Comparison of ENCODE assay signal across 27 cellular contexts in genomic region chr11:75033916-75034315, GRCh38.
"Had no signal": no experiment of that assay in that cellular context is flagged by ENCODE, and none has a peak within 500 bp of the region (broad histone marks: within the 10 kb centered on the region; RNA-seq: fewer than 3 reads in every experiment).

No MANE protein-coding gene starts in this region.

- H3K9me3 ChIP-seq: ascending aorta, esophagus squamous epithelium, gastroesophageal sphincter had no signal

- H3K27ac ChIP-seq: ascending aorta, coronary artery, dorsolateral prefrontal cortex, esophagus squamous epithelium, gastroesophageal sphincter, WERI-Rb-1 had no signal

- DNase-seq: activated B cell treated with CpG ODN at 0.5 μM for 24 hours; activated CD4-positive, alpha-beta T cell treated with anti-CD3 and anti-CD28 coated beads for 48 hours; activated CD4-positive, alpha-beta T cell treated with anti-CD3 and anti-CD28 coated beads, Interleukin-2, amount 50 U/mL, for 1 hour; activated CD4-positive, alpha-beta T cell treated with anti-CD3 and anti-CD28 coated beads, Interleukin-2, amount 50 U/mL, for 48 hours; activated CD8-positive, alpha-beta memory T cell treated with anti-CD3 and anti-CD28 coated beads, Interleukin-2, amount 50 U/mL, for 48 hours; activated CD8-positive, alpha-beta T cell treated with anti-CD3 and anti-CD28 coated beads for 36 hours; activated gamma-delta T cell; activated naive CD4-positive, alpha-beta T cell; activated naive CD4-positive, alpha-beta T cell treated with anti-CD3 and anti-CD28 coated beads, Interleukin-2, amount 10 ng/mL, durations not matched to agents 7 days and 5 days; activated naive CD8-positive, alpha-beta T cell treated with anti-CD3 and anti-CD28 coated beads, Interleukin-2, amount 10 ng/mL, durations not matched to agents 7 days and 5 days; activated T-cell treated with anti-CD3 and anti-CD28 coated beads for 4 hours; activated T-cell treated with anti-CD3 and anti-CD28 coated beads, Interleukin-2, amount 50 U/mL, for 24 hours; activated T-cell treated with anti-CD3 and anti-CD28 coated beads, Interleukin-2, amount 50 U/mL, for 72 hours; dorsolateral prefrontal cortex; effector CD4-positive, alpha-beta T cell; effector memory CD8-positive, alpha-beta T cell; esophagus squamous epithelium; foreskin melanocyte; T-helper 1 cell; T-helper 17 cell; T1000 had no signal

- H3K27me3 ChIP-seq: ascending aorta, dorsolateral prefrontal cortex had no signal

- H3K4me3 ChIP-seq: ascending aorta, coronary artery, dorsolateral prefrontal cortex, esophagus squamous epithelium, gastroesophageal sphincter had no signal

- H3K4me1 ChIP-seq: ascending aorta, gastroesophageal sphincter had no signal

- ATAC-seq: activated CD4-positive, CD25-positive, alpha-beta regulatory T cell treated with anti-CD3 and anti-CD28 coated beads, Interleukin-2, amount 50 U/mL, for 24 hours; activated CD8-positive, alpha-beta T cell treated with anti-CD3 and anti-CD28 coated beads for 36 hours; activated naive CD4-positive, alpha-beta T cell treated with anti-CD3 and anti-CD28 coated beads, Interleukin-2, amount 50 U/mL, for 72 hours; activated T-cell treated with anti-CD3 and anti-CD28 coated beads, Interleukin-2, amount 50 U/mL, for 72 hours; effector memory CD8-positive, alpha-beta T cell; gastroesophageal sphincter; T-helper 17 cell had no signal

- H3K36me3 ChIP-seq: ascending aorta, esophagus squamous epithelium, gastroesophageal sphincter, WERI-Rb-1 had no signal
